ENCODE assay signal across 11 cellular contexts in the genomic region with DNA sequence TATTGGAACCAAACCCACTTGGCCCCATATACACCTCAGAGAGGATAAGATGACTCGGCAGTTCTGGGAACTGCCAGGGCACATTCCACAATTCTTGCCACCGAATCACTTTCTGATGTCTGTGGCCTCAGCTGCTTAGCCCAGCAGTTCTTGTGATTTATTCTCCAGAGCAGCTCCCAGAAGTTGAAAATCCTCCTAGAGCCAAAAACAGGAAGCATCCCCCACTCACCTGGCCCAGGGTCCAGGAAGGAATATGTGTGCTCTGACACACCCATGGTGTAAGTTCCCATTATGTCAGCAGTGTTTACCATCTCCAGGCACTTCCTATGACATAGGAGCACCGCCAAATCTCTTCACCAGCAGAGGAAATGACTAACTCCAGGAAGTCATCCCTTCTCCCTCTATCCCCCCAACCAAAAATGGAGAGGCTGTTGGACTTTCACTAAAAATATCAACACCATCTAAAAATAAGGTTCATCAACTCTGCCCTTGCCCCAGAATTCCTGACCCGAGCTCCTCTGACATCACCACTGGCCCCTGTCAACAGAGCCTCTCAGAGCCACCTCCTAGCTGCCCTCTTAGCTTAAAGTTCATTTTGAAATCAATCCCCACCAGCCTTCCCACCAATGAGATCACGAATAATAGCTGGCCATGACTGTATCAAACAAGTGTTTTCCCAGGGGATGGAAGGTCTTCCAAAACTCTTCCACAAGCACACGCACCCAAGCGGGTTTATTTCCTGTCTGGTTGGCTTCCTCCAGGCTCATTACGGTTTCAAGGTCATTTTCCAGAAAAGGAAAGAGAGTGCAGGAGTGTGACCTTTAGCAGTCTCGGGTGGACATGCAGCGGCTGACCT.
DNase-seq lines count a peak whose midpoint lies in the region; TF ChIP-seq lines count a peak whose summit lies in the region.
"Had no signal": no experiment of that assay in that cellular context is flagged by ENCODE, and none has a peak within 500 bp of the region (broad histone marks: within the 10 kb centered on the region; RNA-seq: fewer than 3 reads in every experiment).

No MANE protein-coding gene starts in this region.

- in situ Hi-C loops in mammary epithelial cell (cut with MboI; ENCODE audit: low sequenced_read_pairs in 2 of 2), result loop anchor here in 1 of 2 donors (5.0 kb wide), 1 partner anchor 370 kb away; no protein-coding TSS in a partner anchor

- DNase-seq in HS-5 (ENCODE audit: low read depth), result peak; percentile 49
- DNase-seq in mammary epithelial cell, result peak; percentile 4
- DNase-seq in kidney tubule cell (ENCODE audit: low spot score), result peak; percentile 73
- no peak for DNase-seq in NOMO-1 (lab: John Stamatoyannopoulos, UW; ENCODE audit: unreplicated experiment in 2 of 2)
- no peak for DNase-seq in activated CD4-positive, alpha-beta T cell treated with anti-CD3 and anti-CD28 coated beads, Interleukin-2, amount 50 U/mL, for 48 hours
- no peak for DNase-seq in retina
- DNase-seq: activated CD4-positive, alpha-beta T cell treated with anti-CD3 and anti-CD28 coated beads, Interleukin-2, amount 10 ng/mL, durations not matched to agents 24 days and 14 days; activated naive CD8-positive, alpha-beta T cell treated with anti-CD3 and anti-CD28 coated beads for 36 hours; NCI-H187 treated with DMSO at 0.1 percent for 48 hours; stimulated activated naive CD4-positive, alpha-beta T cell had no signal

- H3K9me3 ChIP-seq in mammary epithelial cell (replicated peaks; ENCODE audit: insufficient read depth, low read length) (no peaks in the 10 kb centered on the region), thymus (ENCODE audit: control insufficient read depth) (no peaks in the 10 kb centered on the region)

- H3K27me3 ChIP-seq in mammary epithelial cell (ENCODE audit: insufficient read depth, low read length) (peaks cover under 1% of the 10 kb centered on the region), thymus (ENCODE audit: control insufficient read depth, insufficient read depth) (no peaks in the 10 kb centered on the region)

- no TSS peak for BruUV-seq in mammary epithelial cell (replicated peaks; lab: Mats Ljungman, UMichigan)

- peak overlapping the region; percentile 26 for H2AFZ ChIP-seq in mammary epithelial cell (ENCODE audit: low read depth, low read length)

- H4K20me1 ChIP-seq in mammary epithelial cell (ENCODE audit: insufficient read depth, low read length), result no peaks in the 10 kb centered on the region

- intact Hi-C loops in mammary epithelial cell (cut with micrococcal nuclease), result loop anchor here (10.0 kb wide), 1 partner anchor 297 kb away; no protein-coding TSS in a partner anchor

- CTCF ChIA-PET in mammary epithelial cell (lab: Charles Lee; ENCODE audit: low non-redundant PET), result no interaction called here

- no peak for TF ChIP-seq CTCF in mammary epithelial cell (conservative IDR thresholded peaks at IDR 0.05 in 1 of 2, IDR thresholded peaks at IDR 0.05 in 1 of 2; ENCODE audit: extremely low read depth in 1 of 2, insufficient read depth in 1 of 2, low read depth in 1 of 2, low read length in 2 of 2)

- dilution Hi-C loops in mammary epithelial cell (cut with HindIII; ENCODE audit: low sequenced_read_pairs), result no loop called here

- no peaks in the 10 kb centered on the region for H3K79me2 ChIP-seq in mammary epithelial cell (ENCODE audit: insufficient read depth, low read length)

- H3K4me2 ChIP-seq in mammary epithelial cell (ENCODE audit: insufficient read depth, low read depth, low read length), result no peak overlapping the region

- H3K27ac ChIP-seq in mammary epithelial cell (ENCODE audit: insufficient read depth, low read depth, low read length), result no peak overlapping the region
- peak overlapping the region; percentile 19 for H3K27ac ChIP-seq in thymus (ENCODE audit: low read depth)

- no peak overlapping the region for H3K9ac ChIP-seq in mammary epithelial cell (ENCODE audit: insufficient read depth, low read length)

- H3K4me3 ChIP-seq in mammary epithelial cell (replicated peaks in 1 of 3; ENCODE audit: insufficient read depth in 1 of 3, low read depth in 2 of 3, low read length in 3 of 3), result no peak overlapping the region
- no peak overlapping the region for H3K4me3 ChIP-seq in thymus (ENCODE audit: low read length)

- H3K36me3 ChIP-seq in mammary epithelial cell (ENCODE audit: insufficient read depth, low read length) (no peaks in the 10 kb centered on the region), thymus (ENCODE audit: control insufficient read depth, insufficient read depth) (no peaks in the 10 kb centered on the region)

- H3K4me1 ChIP-seq in mammary epithelial cell (ENCODE audit: insufficient read depth, low read length) (no peaks in the 10 kb centered on the region), thymus (ENCODE audit: control insufficient read depth, insufficient read depth, low read length) (no peaks in the 10 kb centered on the region)

- 68% methylated on average over 10 of the region's 10 CpGs for WGBS in mammary epithelial cell (ENCODE audit: low coverage, missing lambda C conversion rate)
- 83% methylated on average over 10 of the region's 10 CpGs for WGBS in thymus

Comparison
In these comparisons a context has a peak if more than half of its experiments do, and no peak if none do; other contexts are left out.
1. DNase-seq: peak in HS-5 (single experiment), mammary epithelial cell (single experiment) and kidney tubule cell (single experiment); none in NOMO-1 (0 of 2), activated CD4-positive, alpha-beta T cell treated with anti-CD3 and anti-CD28 coated beads, Interleukin-2, amount 50 U/mL, for 48 hours (0 of 2) and retina (single experiment).